In genomic region chr20:5145365-5146301, GRCh38 we compare ENCODE assay signal across 1 cellular context.
TF ChIP-seq lines count a peak whose summit lies in the region.

No MANE protein-coding gene starts in this region.

TF ChIP-seq in HepG2, 621 proteins besides CTCF, POLR2A, EP300 and RAD21 (continues in another document):
- no peak for TF ChIP-seq ARNT2 (CRISPR knock-in tag; IDR thresholded peaks at IDR 0.05; ENCODE audit: low read depth)
- no peak for TF ChIP-seq SNAPC4 (CRISPR knock-in tag; IDR thresholded peaks at IDR 0.05)
- TF ChIP-seq ZBTB42 (CRISPR knock-in tag; IDR thresholded peaks at IDR 0.05): no peak
- 0 out of 2 replicates have a peak, but pooled peaks have one; percentile 32 for TF ChIP-seq ZMYM2 (CRISPR knock-in tag; IDR thresholded peaks at IDR 0.05)
- TF ChIP-seq ARID5B (CRISPR knock-in tag; IDR thresholded peaks at IDR 0.05): 0 out of 2 replicates have a peak, but pooled peaks have one; percentile 30
- TF ChIP-seq STAT5B (CRISPR knock-in tag; IDR thresholded peaks at IDR 0.05): no peak
- peak; percentile 36; the same call in 1 of the 2 replicates for TF ChIP-seq ZNF644 (CRISPR knock-in tag; IDR thresholded peaks at IDR 0.05; ENCODE audit: low read depth)
- no peak for TF ChIP-seq SIN3A (IDR thresholded peaks at IDR 0.05; ENCODE audit: borderline replicate concordance, low read depth, low read length)
- no peak for TF ChIP-seq SOX6 (IDR thresholded peaks at IDR 0.05)
- 0 out of 2 replicates have a peak, but pooled peaks have one; percentile 56 for TF ChIP-seq SOX6 (CRISPR knock-in tag; IDR thresholded peaks at IDR 0.05)
- no peak for TF ChIP-seq MTA1 (CRISPR knock-in tag; IDR thresholded peaks at IDR 0.05; ENCODE audit: borderline replicate concordance)
- no peak for TF ChIP-seq KDM2A (CRISPR knock-in tag; IDR thresholded peaks at IDR 0.05; ENCODE audit: borderline replicate concordance, low read depth)
- no peak for TF ChIP-seq KDM6A (CRISPR knock-in tag; IDR thresholded peaks at IDR 0.05; ENCODE audit: low read depth)
- no peak for TF ChIP-seq CENPBD1 (CRISPR knock-in tag; IDR thresholded peaks at IDR 0.05; ENCODE audit: borderline replicate concordance, low read depth)
- no peak for TF ChIP-seq MAFG (CRISPR knock-in tag; IDR thresholded peaks at IDR 0.05)
- 0 out of 2 replicates have a peak, but pooled peaks have one; percentile 12 for TF ChIP-seq BCL6 (CRISPR knock-in tag; IDR thresholded peaks at IDR 0.05)
- TF ChIP-seq HOXA7 (CRISPR knock-in tag; IDR thresholded peaks at IDR 0.05): no peak
- TF ChIP-seq FOXA1 (IDR thresholded peaks at IDR 0.05): no peak
- no peak for TF ChIP-seq FOXA1 (CRISPR knock-in tag; IDR thresholded peaks at IDR 0.05)
- TF ChIP-seq CHD4 (IDR thresholded peaks at IDR 0.05; ENCODE audit: borderline replicate concordance, low read length): no peak
- no peak for TF ChIP-seq ZBTB20 (CRISPR knock-in tag; IDR thresholded peaks at IDR 0.05; ENCODE audit: borderline replicate concordance, low read depth)
- peak; percentile 86 for TF ChIP-seq CEBPB (IDR thresholded peaks at IDR 0.05; ENCODE audit: borderline replicate concordance, low read depth, low read length)
- TF ChIP-seq WIZ (CRISPR knock-in tag; IDR thresholded peaks at IDR 0.05): no peak
- no peak for TF ChIP-seq ZNF160 (CRISPR knock-in tag; IDR thresholded peaks at IDR 0.05)
- peak; percentile 16; the same call in 1 of the 2 replicates for TF ChIP-seq ZNF646 (CRISPR knock-in tag; IDR thresholded peaks at IDR 0.05)
- TF ChIP-seq REL (CRISPR knock-in tag; conservative IDR thresholded peaks at IDR 0.05): no peak
- no peak for TF ChIP-seq NFATC3 (CRISPR knock-in tag; IDR thresholded peaks at IDR 0.05)
- TF ChIP-seq TBL1XR1 (IDR thresholded peaks at IDR 0.05; ENCODE audit: borderline replicate concordance, low read length, partially characterized antibody): no peak
- no peak for TF ChIP-seq ZNF335 (CRISPR knock-in tag; IDR thresholded peaks at IDR 0.05)
- no peak for TF ChIP-seq ZNF317 (CRISPR knock-in tag; IDR thresholded peaks at IDR 0.05)
- no peak for TF ChIP-seq ZNF24 (IDR thresholded peaks at IDR 0.05)
- no peak for TF ChIP-seq ZNF441 (CRISPR knock-in tag; IDR thresholded peaks at IDR 0.05; ENCODE audit: borderline replicate concordance)
- peak; percentile 29; the same call in 1 of the 2 replicates for TF ChIP-seq SOX5 (CRISPR knock-in tag; IDR thresholded peaks at IDR 0.05; ENCODE audit: borderline replicate concordance)
- TF ChIP-seq ZHX2 (IDR thresholded peaks at IDR 0.05; ENCODE audit: low read depth): 0 out of 2 replicates have a peak, but pooled peaks have one; percentile 20
- TF ChIP-seq ZHX2 (CRISPR knock-in tag; IDR thresholded peaks at IDR 0.05; ENCODE audit: borderline replicate concordance): no peak
